In the genomic region with DNA sequence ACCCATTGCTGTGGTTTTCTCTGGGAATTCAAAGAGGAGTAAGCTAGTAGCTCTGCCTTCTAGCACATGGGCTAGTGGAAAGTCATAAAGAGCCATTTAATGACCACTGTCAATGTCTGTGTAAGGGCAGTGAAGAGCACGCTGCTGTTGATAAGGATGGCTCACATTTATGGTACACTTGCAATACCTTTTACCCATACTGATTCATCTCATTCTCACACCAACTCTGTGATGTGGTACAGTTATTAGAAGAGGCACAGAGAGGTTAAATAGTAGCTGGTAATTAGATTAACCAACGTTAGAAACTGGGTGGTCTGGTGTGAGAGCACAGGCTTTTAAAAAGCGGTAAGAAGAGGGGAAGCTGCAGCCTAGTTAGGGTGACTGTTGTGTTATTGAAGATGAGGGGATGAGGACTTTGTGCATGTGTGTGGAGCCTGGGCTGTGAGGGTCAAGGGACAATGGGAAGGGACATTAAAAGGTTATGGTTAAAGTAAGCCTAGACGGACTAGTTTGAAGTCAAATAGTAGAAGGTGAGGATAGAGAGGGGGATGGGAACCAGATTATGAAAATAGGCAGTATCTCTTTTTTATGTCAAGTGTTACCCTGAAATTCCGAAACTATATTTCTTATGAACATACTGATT, we compare ENCODE assay signal across 9 cellular contexts. TPM values are rescaled to one million over a fixed set of nuclear protein-coding genes. Genes with fewer than 3 reads are reported as not detected.
DNase-seq lines count a peak whose midpoint lies in the region; ATAC-seq and TF ChIP-seq lines count a peak whose summit lies in the region.
"Had no signal": no experiment of that assay in that cellular context is flagged by ENCODE, and none has a peak within 500 bp of the region (broad histone marks: within the 10 kb centered on the region; RNA-seq: fewer than 3 reads in every experiment).

No MANE protein-coding gene starts in this region.

- no peaks in the 10 kb centered on the region for H3F3A ChIP-seq in SK-N-SH (replicated peaks; ENCODE audit: insufficient read depth)

- CTCF ChIA-PET in SK-N-SH (lab: Yijun Ruan, JAX) = interaction anchor here (1.2 kb wide), 1 partner anchor 9 kb away, joined by 4 read pairs; no protein-coding TSS in a partner anchor

- TF ChIP-seq POLR2A in sigmoid colon (IDR thresholded peaks at IDR 0.05) = no peak

- intact Hi-C loops in sigmoid colon (cut with DNase I) = no loop called here
- intact Hi-C loops in posterior cingulate gyrus (cut with DNase I) = no loop called here

- H3K4me2 ChIP-seq in SK-N-SH = no peak overlapping the region

- peaks cover 0 to 7% of the 10 kb centered on the region in 2 experiments for H3K36me3 ChIP-seq in SK-N-SH (replicated peaks in 1 of 2; ENCODE audit: control insufficient read depth in 1 of 2, insufficient read depth in 2 of 2, low read length in 1 of 2)
- no peaks in the 10 kb centered on the region for H3K36me3 ChIP-seq in sigmoid colon
- no peaks in the 10 kb centered on the region for H3K36me3 ChIP-seq in H7 (replicated peaks; ENCODE audit: control insufficient read depth, insufficient read depth, low read length)

- H3K4me1 ChIP-seq in SK-N-SH (ENCODE audit: control insufficient read depth in 1 of 2, insufficient read depth in 2 of 2, low read depth in 1 of 2, low read length in 1 of 2) = peaks cover 3 to 6% of the 10 kb centered on the region in 2 experiments; a peak in 2 of 4 replicates
- H3K4me1 ChIP-seq in sigmoid colon = peaks cover 0 to 83% (median 58%) of the 10 kb centered on the region in 4 donors

- H3K27me3 Mint-ChIP-seq in activated naive CD8-positive, alpha-beta T cell treated with anti-CD3 and anti-CD28 coated beads for 36 hours = no peaks in the 10 kb centered on the region

- H3K27ac Mint-ChIP-seq in activated naive CD8-positive, alpha-beta T cell treated with anti-CD3 and anti-CD28 coated beads for 36 hours = peak overlapping the region; percentile 12

- peaks cover 84% of the 10 kb centered on the region for H3K79me2 ChIP-seq in SK-N-SH (ENCODE audit: insufficient read depth)

- TF ChIP-seq EP300 in SK-N-SH (IDR thresholded peaks at IDR 0.05; ENCODE audit: borderline replicate concordance in 1 of 2, low read depth in 1 of 2, low read length in 1 of 2) = no peak
- TF ChIP-seq EP300 in sigmoid colon (IDR thresholded peaks at IDR 0.05) = no peak

- peak overlapping the region in 1 of 2 experiments; percentile 2; a peak in 1 of 4 replicates for H3K27ac ChIP-seq in SK-N-SH (ENCODE audit: low read depth in 2 of 2, low read length in 1 of 2)
- peak overlapping the region in 3 of 4 donors; percentile 56 to 66 (median 64) for H3K27ac ChIP-seq in sigmoid colon
- H3K27ac ChIP-seq: HL-60 had no signal

- POLR2A ChIA-PET in SK-N-SH (lab: Yijun Ruan, JAX) = no interaction called here

- H3K4me3 ChIP-seq in SK-N-SH (ENCODE audit: low read depth in 2 of 2, low read length in 1 of 2) (no peak overlapping the region), sigmoid colon (no peak overlapping the region), H7 (ENCODE audit: insufficient read depth, low read depth, low read length) (no peak overlapping the region)

- TF ChIP-seq CTCF in SK-N-SH (IDR thresholded peaks at IDR 0.05) = no peak
- TF ChIP-seq CTCF in sigmoid colon (IDR thresholded peaks at IDR 0.05) = no peak

- H3K9me3 Mint-ChIP-seq in activated naive CD8-positive, alpha-beta T cell treated with anti-CD3 and anti-CD28 coated beads for 36 hours = peaks cover 19% of the 10 kb centered on the region

- 73% methylated on average over 5 of the region's 5 CpGs for WGBS in SK-N-SH (ENCODE audit: low lambda C conversion rate)
- WGBS in sigmoid colon, 2 donors = 48 to 67% methylated on average over 5 of the region's 5 CpGs

- H3K9me2 ChIP-seq in SK-N-SH = no peaks in the 10 kb centered on the region

- H3K36me3 Mint-ChIP-seq in activated naive CD8-positive, alpha-beta T cell treated with anti-CD3 and anti-CD28 coated beads for 36 hours = peaks cover 55% of the 10 kb centered on the region

- peaks cover 78% of the 10 kb centered on the region for H3K4me1 Mint-ChIP-seq in activated naive CD8-positive, alpha-beta T cell treated with anti-CD3 and anti-CD28 coated beads for 36 hours

- DNase-seq in SK-N-SH (peak; percentile 25), sigmoid colon (no peak), H7 (no peak), posterior cingulate gyrus (no peak)
- DNase-seq in activated naive CD8-positive, alpha-beta T cell treated with anti-CD3 and anti-CD28 coated beads for 36 hours = no peak

- H3K27me3 ChIP-seq in SK-N-SH (ENCODE audit: insufficient read depth) (no peaks in the 10 kb centered on the region), sigmoid colon (no peaks in the 10 kb centered on the region), H7 (ENCODE audit: control insufficient read depth, insufficient read depth, low read length) (no peaks in the 10 kb centered on the region)

- no peak overlapping the region for H3K9ac ChIP-seq in SK-N-SH

- ATAC-seq in SK-N-SH treated with all-trans-retinoic acid at 6 μM for 48 hours (no peak), GM19463 (IDR thresholded peaks at IDR 0.05; ENCODE audit: unreplicated experiment) (peak; percentile 77), GM18502 (IDR thresholded peaks at IDR 0.05; ENCODE audit: poor library complexity, unreplicated experiment) (no peak)

- H2AFZ ChIP-seq in SK-N-SH (ENCODE audit: low read depth) = no peak overlapping the region

- TF ChIP-seq RAD21 in SK-N-SH (IDR thresholded peaks at IDR 0.05; ENCODE audit: low read length) = no peak

- H4K20me1 ChIP-seq in SK-N-SH (ENCODE audit: insufficient read depth) = no peaks in the 10 kb centered on the region

- H3K9me3 ChIP-seq in SK-N-SH (no peaks in the 10 kb centered on the region), sigmoid colon (no peaks in the 10 kb centered on the region)

- no peak overlapping the region for H3K4me3 Mint-ChIP-seq in activated naive CD8-positive, alpha-beta T cell treated with anti-CD3 and anti-CD28 coated beads for 36 hours

TF ChIP-seq in SK-N-SH, 30 proteins besides CTCF, POLR2A, EP300 and RAD21:
- no peak for TF ChIP-seq TAF1 (IDR thresholded peaks at IDR 0.05; ENCODE audit: borderline replicate concordance, low read depth, low read length)
- TF ChIP-seq GATA2 (CRISPR knock-in tag; IDR thresholded peaks at IDR 0.05) = 0 out of 2 replicates have a peak, but pooled peaks have one; percentile 4
- TF ChIP-seq SIN3A (IDR thresholded peaks at IDR 0.05; ENCODE audit: borderline replicate concordance, low read depth, low read length) = no peak
- no peak for TF ChIP-seq RXRA (IDR thresholded peaks at IDR 0.05; ENCODE audit: borderline replicate concordance, low read depth)
- no peak for TF ChIP-seq RCOR1 (IDR thresholded peaks at IDR 0.05; ENCODE audit: low read length)
- no peak for TF ChIP-seq MEF2A (IDR thresholded peaks at IDR 0.05; ENCODE audit: borderline replicate concordance, low read depth)

TF ChIP-seq in SK-N-SH treated with all-trans-retinoic acid at 6 μM for 48 hours, 23 proteins besides CTCF, POLR2A, EP300 and RAD21 (continues in another document):
- TF ChIP-seq, protein P1, sequence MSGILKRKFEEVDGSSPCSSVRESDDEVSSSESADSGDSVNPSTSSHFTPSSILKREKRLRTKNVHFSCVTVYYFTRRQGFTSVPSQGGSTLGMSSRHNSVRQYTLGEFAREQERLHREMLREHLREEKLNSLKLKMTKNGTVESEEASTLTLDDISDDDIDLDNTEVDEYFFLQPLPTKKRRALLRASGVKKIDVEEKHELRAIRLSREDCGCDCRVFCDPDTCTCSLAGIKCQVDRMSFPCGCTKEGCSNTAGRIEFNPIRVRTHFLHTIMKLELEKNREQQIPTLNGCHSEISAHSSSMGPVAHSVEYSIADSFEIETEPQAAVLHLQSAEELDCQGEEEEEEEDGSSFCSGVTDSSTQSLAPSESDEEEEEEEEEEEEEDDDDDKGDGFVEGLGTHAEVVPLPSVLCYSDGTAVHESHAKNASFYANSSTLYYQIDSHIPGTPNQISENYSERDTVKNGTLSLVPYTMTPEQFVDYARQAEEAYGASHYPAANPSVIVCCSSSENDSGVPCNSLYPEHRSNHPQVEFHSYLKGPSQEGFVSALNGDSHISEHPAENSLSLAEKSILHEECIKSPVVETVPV (CRISPR knock-in tag; IDR thresholded peaks at IDR 0.05) = no peak
- TF ChIP-seq, protein P2, sequence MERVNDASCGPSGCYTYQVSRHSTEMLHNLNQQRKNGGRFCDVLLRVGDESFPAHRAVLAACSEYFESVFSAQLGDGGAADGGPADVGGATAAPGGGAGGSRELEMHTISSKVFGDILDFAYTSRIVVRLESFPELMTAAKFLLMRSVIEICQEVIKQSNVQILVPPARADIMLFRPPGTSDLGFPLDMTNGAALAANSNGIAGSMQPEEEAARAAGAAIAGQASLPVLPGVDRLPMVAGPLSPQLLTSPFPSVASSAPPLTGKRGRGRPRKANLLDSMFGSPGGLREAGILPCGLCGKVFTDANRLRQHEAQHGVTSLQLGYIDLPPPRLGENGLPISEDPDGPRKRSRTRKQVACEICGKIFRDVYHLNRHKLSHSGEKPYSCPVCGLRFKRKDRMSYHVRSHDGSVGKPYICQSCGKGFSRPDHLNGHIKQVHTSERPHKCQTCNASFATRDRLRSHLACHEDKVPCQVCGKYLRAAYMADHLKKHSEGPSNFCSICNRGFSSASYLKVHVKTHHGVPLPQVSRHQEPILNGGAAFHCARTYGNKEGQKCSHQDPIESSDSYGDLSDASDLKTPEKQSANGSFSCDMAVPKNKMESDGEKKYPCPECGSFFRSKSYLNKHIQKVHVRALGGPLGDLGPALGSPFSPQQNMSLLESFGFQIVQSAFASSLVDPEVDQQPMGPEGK (CRISPR knock-in tag; IDR thresholded peaks at IDR 0.05; ENCODE audit: borderline replicate concordance) = no peak
- TF ChIP-seq OSR1 (CRISPR knock-in tag; IDR thresholded peaks at IDR 0.05) (no peak), RARB (CRISPR knock-in tag; IDR thresholded peaks at IDR 0.05) (no peak), ISL1 (CRISPR knock-in tag; IDR thresholded peaks at IDR 0.05) (no peak)

RNA-seq across cellular contexts. Expression of a gene that starts 25.2 kb away (rescaled TPM):
- polyA plus RNA-seq in SK-N-SH (2012; rRNA removed) = 11.1 and 15.0 TPM in 2 replicates
- polyA plus RNA-seq in SK-N-SH (2012; cell fraction: cytosol; rRNA removed) = 10.6 and 12.3 TPM in 2 replicates
- 6.8 and 7.0 TPM in 2 replicates for polyA plus RNA-seq in SK-N-SH (2012; cell fraction: nucleus; rRNA removed)
- 10 to 100 TPM; 48.0 to 51.0 TPM for total RNA-seq in activated naive CD8-positive, alpha-beta T cell treated with anti-CD3 and anti-CD28 coated beads for 36 hours
- 100 to 1,000 TPM; 143 to 348 (median 203) TPM for total RNA-seq in sigmoid colon
- polyA plus RNA-seq in sigmoid colon = 100 to 1,000 TPM in 1 of 3 donors, 10 to 100 TPM in 2; 34.7 to 113 (median 65.5) TPM
- total RNA-seq in H7 (2014; rRNA removed; shearing (Covaris generic)) = 26.7 and 29.2 TPM in 2 replicates
